Comparison of ENCODE assay signal across 15 cellular contexts in the genomic region with DNA sequence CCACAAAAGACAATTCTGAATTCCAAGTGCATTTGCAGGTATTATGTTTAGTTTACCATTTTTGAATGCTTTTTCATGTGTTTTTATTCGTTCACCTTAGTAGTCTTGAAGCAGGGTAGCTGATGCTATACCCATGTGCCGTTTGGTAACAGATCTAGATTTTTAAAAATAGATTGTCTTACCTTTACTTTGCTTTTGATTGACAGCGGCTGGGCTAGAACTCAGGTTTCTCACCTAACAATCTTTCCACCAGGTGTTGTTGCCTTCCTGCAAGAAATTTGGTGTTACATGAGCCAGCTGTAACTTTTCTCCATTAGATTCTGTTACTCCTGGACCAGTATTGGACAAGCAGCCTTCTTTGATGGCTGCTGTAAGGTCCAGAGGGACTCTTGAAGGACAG. TPM values are rescaled to one million over a fixed set of nuclear protein-coding genes. Genes with fewer than 3 reads are reported as not detected.
A peak's percentile ranks its signal among the peaks of the same experiment; 100 is the strongest.
DNase-seq lines count a peak whose midpoint lies in the region; ATAC-seq and TF ChIP-seq lines count a peak whose summit lies in the region.
"Had no signal": no experiment of that assay in that cellular context is flagged by ENCODE, and none has a peak within 500 bp of the region (broad histone marks: within the 10 kb centered on the region; RNA-seq: fewer than 3 reads in every experiment).

No MANE protein-coding gene starts in this region.

- H3K9me3 Mint-ChIP-seq in activated naive CD8-positive, alpha-beta T cell treated with anti-CD3 and anti-CD28 coated beads, Interleukin-2, amount 10 ng/mL, durations not matched to agents 7 days and 5 days = no peaks in the 10 kb centered on the region
- H3K9me3 Mint-ChIP-seq in naive thymus-derived CD4-positive, alpha-beta T cell = no peaks in the 10 kb centered on the region

- CTCF ChIA-PET in naive thymus-derived CD4-positive, alpha-beta T cell (lab: Charles Lee) = interaction anchor here (1.1 to 1.7 kb wide), 3 partner anchors 11 to 37 kb away, joined by 4 to 6 read pairs (median 5); no protein-coding TSS in a partner anchor

- no peaks in the 10 kb centered on the region for H3K27me3 Mint-ChIP-seq in activated naive CD8-positive, alpha-beta T cell treated with anti-CD3 and anti-CD28 coated beads, Interleukin-2, amount 10 ng/mL, durations not matched to agents 7 days and 5 days
- no peaks in the 10 kb centered on the region for H3K27me3 Mint-ChIP-seq in naive thymus-derived CD4-positive, alpha-beta T cell

- H3K36me3 Mint-ChIP-seq in activated naive CD8-positive, alpha-beta T cell treated with anti-CD3 and anti-CD28 coated beads, Interleukin-2, amount 10 ng/mL, durations not matched to agents 7 days and 5 days = peaks cover 47% of the 10 kb centered on the region
- peaks cover 13 to 51% (median 30%) of the 10 kb centered on the region in 5 donors for H3K36me3 Mint-ChIP-seq in naive thymus-derived CD4-positive, alpha-beta T cell

- H3K27me3 ChIP-seq in BE2C = no peaks in the 10 kb centered on the region
- no peaks in the 10 kb centered on the region for H3K27me3 ChIP-seq in naive thymus-derived CD4-positive, alpha-beta T cell (ENCODE audit: control insufficient read depth in 2 of 2, insufficient read depth in 2 of 2, low read length in 2 of 2)
- H3K27me3 ChIP-seq: upper lobe of right lung had no signal

- no peak for ATAC-seq in activated naive CD8-positive, alpha-beta T cell treated with anti-CD3 and anti-CD28 coated beads, Interleukin-2, amount 10 ng/mL, durations not matched to agents 7 days and 5 days (ENCODE audit: low read depth)
- ATAC-seq in naive thymus-derived CD4-positive, alpha-beta T cell = no peak
- ATAC-seq in HG03196 (IDR thresholded peaks at IDR 0.05; ENCODE audit: unreplicated experiment) = no peak
- ATAC-seq: upper lobe of right lung had no signal

- H3K4me1 ChIP-seq in BE2C = no peaks in the 10 kb centered on the region; the same call in none of the 2 replicates
- H3K4me1 ChIP-seq in naive thymus-derived CD4-positive, alpha-beta T cell (ENCODE audit: control insufficient read depth in 2 of 2, insufficient read depth in 2 of 2, low read length in 2 of 2) = peaks cover 27 to 46% of the 10 kb centered on the region in 2 donors

- no peaks in the 10 kb centered on the region for H3K9me3 ChIP-seq in BE2C
- H3K9me3 ChIP-seq in naive thymus-derived CD4-positive, alpha-beta T cell (ENCODE audit: control insufficient read depth in 2 of 3, low read length in 3 of 3) = no peaks in the 10 kb centered on the region
- H3K9me3 ChIP-seq: upper lobe of right lung had no signal

- peak overlapping the region; percentile 87 for H3K27ac ChIP-seq in naive thymus-derived CD4-positive, alpha-beta T cell (ENCODE audit: low read depth, low read length)

- POLR2A ChIA-PET in activated naive CD8-positive, alpha-beta T cell treated with anti-CD3 and anti-CD28 coated beads, Interleukin-2, amount 10 ng/mL, durations not matched to agents 7 days and 5 days (lab: Charles Lee) = interaction anchor here (0.7 to 7.4 kb wide), 4 partner anchors 12 to 131 kb away, joined by 3 to 83 read pairs (median 10); a partner anchor contains a TSS
- POLR2A ChIA-PET in naive thymus-derived CD4-positive, alpha-beta T cell (lab: Charles Lee) = interaction anchor here (0.6 to 11.6 kb wide), 10 partner anchors 14 to 678 kb away, joined by 3 to 204 read pairs (median 3); a partner anchor contains a TSS

- intact Hi-C loops in naive thymus-derived CD4-positive, alpha-beta T cell (cut with micrococcal nuclease) = loop anchor here (5.0 kb wide), 3 partner anchors 207 to 678 kb away; a partner anchor contains a TSS

- H3K36me3 ChIP-seq in BE2C = peaks cover 80% of the 10 kb centered on the region
- H3K36me3 ChIP-seq in naive thymus-derived CD4-positive, alpha-beta T cell (ENCODE audit: control insufficient read depth in 2 of 3, insufficient read depth in 3 of 3, low read length in 3 of 3) = peaks cover 26 to 73% (median 31%) of the 10 kb centered on the region in 3 experiments

- peak overlapping the region; percentile 27 for H3K27ac Mint-ChIP-seq in activated naive CD8-positive, alpha-beta T cell treated with anti-CD3 and anti-CD28 coated beads, Interleukin-2, amount 10 ng/mL, durations not matched to agents 7 days and 5 days
- H3K27ac Mint-ChIP-seq in naive thymus-derived CD4-positive, alpha-beta T cell = peak overlapping the region in 6 of 9 donors; percentile 49 to 100 (median 82)

- H3K4me3 ChIP-seq in BE2C (ENCODE audit: low read depth, low read length) (peak overlapping the region; percentile 94), HFF-Myc (replicated peaks; ENCODE audit: low read depth, low read length) (peak overlapping the region; percentile 97)
- no peak overlapping the region for H3K4me3 ChIP-seq in naive thymus-derived CD4-positive, alpha-beta T cell (ENCODE audit: low read length)

- H3K4me1 Mint-ChIP-seq in activated naive CD8-positive, alpha-beta T cell treated with anti-CD3 and anti-CD28 coated beads, Interleukin-2, amount 10 ng/mL, durations not matched to agents 7 days and 5 days = peaks cover 55% of the 10 kb centered on the region
- peaks cover 44 to 85% (median 74%) of the 10 kb centered on the region in 7 donors for H3K4me1 Mint-ChIP-seq in naive thymus-derived CD4-positive, alpha-beta T cell

- peak overlapping the region; percentile 91 for H3K4me3 Mint-ChIP-seq in activated naive CD8-positive, alpha-beta T cell treated with anti-CD3 and anti-CD28 coated beads, Interleukin-2, amount 10 ng/mL, durations not matched to agents 7 days and 5 days
- H3K4me3 Mint-ChIP-seq in naive thymus-derived CD4-positive, alpha-beta T cell = peak overlapping the region; percentile 4 to 100 (median 82)

- TF ChIP-seq CTCF in BE2C (IDR thresholded peaks at IDR 0.05; ENCODE audit: low read depth, low read length) (no peak), HFF-Myc (IDR thresholded peaks at IDR 0.05; ENCODE audit: low read depth, low read length, missing control alignments) (no peak)

- DNase-seq in BE2C (no peak), HFF-Myc (ENCODE audit: extremely low read depth, low read depth) (no peak), NCI-H2227 treated with DMSO at 0.1 percent for 48 hours (lab: John Stamatoyannopoulos, UW) (no peak), activated gamma-delta T cell treated with Interleukin-2 at 50 U/mL for 16 hours (no peak), cerebellar cortex (ENCODE audit: low spot score) (no peak)
- DNase-seq in activated naive CD8-positive, alpha-beta T cell treated with anti-CD3 and anti-CD28 coated beads, Interleukin-2, amount 10 ng/mL, durations not matched to agents 7 days and 5 days = no peak
- DNase-seq in naive thymus-derived CD4-positive, alpha-beta T cell = no peak
- DNase-seq: activated CD4-positive, alpha-beta T cell treated with anti-CD3 and anti-CD28 coated beads, Interleukin-2, amount 50 U/mL, for 4 hours; DMS53; NCI-H1694 treated with DMSO at 0.1 percent for 48 hours; upper lobe of right lung had no signal

RNA-seq across cellular contexts. Expression of a gene that starts 1.5 kb away (rescaled TPM):
- polyA plus RNA-seq in BE2C (2012; ENCODE audit: insufficient read depth, insufficient read length, low read depth) = 85.5 TPM
- 10 to 100 TPM; 56.7 to 58.6 TPM for total RNA-seq in activated naive CD8-positive, alpha-beta T cell treated with anti-CD3 and anti-CD28 coated beads, Interleukin-2, amount 10 ng/mL, durations not matched to agents 7 days and 5 days
- 10 to 100 TPM; 38.1 to 66.2 (median 55.8) TPM for total RNA-seq in naive thymus-derived CD4-positive, alpha-beta T cell
- 10 to 100 TPM; 22.1 to 44.4 TPM for polyA plus RNA-seq in naive thymus-derived CD4-positive, alpha-beta T cell

RNA-seq across cellular contexts. Expression of a gene that starts 1.7 kb away (rescaled TPM):
- polyA plus RNA-seq in BE2C (2012; ENCODE audit: insufficient read depth, insufficient read length, low read depth) = 478 TPM
- 100 to 1,000 TPM; 132 to 135 TPM for total RNA-seq in activated naive CD8-positive, alpha-beta T cell treated with anti-CD3 and anti-CD28 coated beads, Interleukin-2, amount 10 ng/mL, durations not matched to agents 7 days and 5 days
- total RNA-seq in naive thymus-derived CD4-positive, alpha-beta T cell = 100 to 1,000 TPM in 3 of 5 experiments, 10 to 100 TPM in 2; 68.4 to 153 (median 105) TPM
- 100 to 1,000 TPM; 153 to 162 TPM for polyA plus RNA-seq in naive thymus-derived CD4-positive, alpha-beta T cell

RNA-seq across cellular contexts. Expression of a gene that starts 13.5 kb away (rescaled TPM):
- polyA plus RNA-seq in BE2C (2012; ENCODE audit: insufficient read depth, insufficient read length, low read depth) = 96.0 TPM
- 100 to 1,000 TPM; 129 to 138 TPM for total RNA-seq in activated naive CD8-positive, alpha-beta T cell treated with anti-CD3 and anti-CD28 coated beads, Interleukin-2, amount 10 ng/mL, durations not matched to agents 7 days and 5 days
- 100 to 1,000 TPM; 102 to 148 (median 109) TPM for total RNA-seq in naive thymus-derived CD4-positive, alpha-beta T cell
- polyA plus RNA-seq in naive thymus-derived CD4-positive, alpha-beta T cell = 100 to 1,000 TPM in 1 of 2 donors, 10 to 100 TPM in 1; 61.5 to 112 TPM

RNA-seq across cellular contexts. Expression of a gene that starts 44.5 kb away (rescaled TPM):
- polyA plus RNA-seq in BE2C (2012; ENCODE audit: insufficient read depth, insufficient read length, low read depth) = not detected
- not detected for total RNA-seq in activated naive CD8-positive, alpha-beta T cell treated with anti-CD3 and anti-CD28 coated beads, Interleukin-2, amount 10 ng/mL, durations not matched to agents 7 days and 5 days
- 1 to 10 TPM in 2 of 5 experiments, not detected in 3; 4.2 to 5.3 TPM for total RNA-seq in naive thymus-derived CD4-positive, alpha-beta T cell
- polyA plus RNA-seq in naive thymus-derived CD4-positive, alpha-beta T cell = not detected
- total RNA-seq: cardiac septum, glomerular endothelial cell, myocyte, upper lobe of right lung had no signal

RNA-seq across cellular contexts. Expression of a gene that starts 52.8 kb away (rescaled TPM):
- polyA plus RNA-seq in BE2C (2012; ENCODE audit: insufficient read depth, insufficient read length, low read depth) = not detected
- total RNA-seq in activated naive CD8-positive, alpha-beta T cell treated with anti-CD3 and anti-CD28 coated beads, Interleukin-2, amount 10 ng/mL, durations not matched to agents 7 days and 5 days = not detected
- total RNA-seq in naive thymus-derived CD4-positive, alpha-beta T cell = not detected
- polyA plus RNA-seq in naive thymus-derived CD4-positive, alpha-beta T cell = not detected
- total RNA-seq: cardiac septum, glomerular endothelial cell, myocyte, upper lobe of right lung had no signal
